In the genomic region with DNA sequence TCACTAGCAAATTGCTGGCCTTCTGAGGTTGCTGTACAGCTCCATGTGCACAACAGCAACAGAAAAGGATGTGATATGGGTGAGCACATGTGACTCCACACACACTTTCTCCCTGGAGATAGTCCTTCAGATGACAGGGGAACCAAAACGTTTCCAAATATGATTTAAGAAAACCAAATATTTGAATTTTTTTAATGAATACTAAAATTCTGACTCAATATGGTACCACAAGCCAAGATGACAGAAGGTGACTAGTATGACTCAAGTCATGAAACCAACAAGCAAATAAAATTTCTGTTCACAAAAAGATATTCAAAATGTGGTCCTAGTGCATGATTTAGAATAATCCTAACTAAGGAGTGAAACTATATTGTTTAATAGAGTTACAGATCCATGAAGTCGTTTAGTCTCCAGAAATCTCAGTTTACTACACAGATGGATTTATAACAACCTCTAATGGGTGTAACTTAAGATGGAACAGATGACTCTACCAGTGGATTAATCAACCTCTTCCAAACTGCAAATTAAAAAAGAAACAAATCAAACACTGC, we compare ENCODE assay signal across 8 cellular contexts.
A peak's percentile ranks its signal among the peaks of the same experiment; 100 is the strongest.
DNase-seq lines count a peak whose midpoint lies in the region; ATAC-seq, FAIRE-seq and TF ChIP-seq lines count a peak whose summit lies in the region.
"Had no signal": no experiment of that assay in that cellular context is flagged by ENCODE, and none has a peak within 500 bp of the region (broad histone marks: within the 10 kb centered on the region; RNA-seq: fewer than 3 reads in every experiment).

No MANE protein-coding gene starts in this region.

- H3K4me1 ChIP-seq in SJCRH30 (no peaks in the 10 kb centered on the region), H9 (ENCODE audit: insufficient read depth, low read length) (no peaks in the 10 kb centered on the region)

- H4K20me1 ChIP-seq in H9 (ENCODE audit: control insufficient read depth, insufficient read depth, insufficient read length): no peaks in the 10 kb centered on the region

- no peak overlapping the region for H3K9ac ChIP-seq in H9 (ENCODE audit: extremely low read depth, insufficient read length, low read length)

- no peak overlapping the region for H2BK20ac ChIP-seq in H9 (ENCODE audit: low read depth, low read length, poor library complexity, severe bottlenecking)

- peak; percentile 50 for DNase-seq in GM18507 (ENCODE audit: extremely low spot score, insufficient read length, low read depth)
- DNase-seq in fibroblast of gingiva (ENCODE audit: low read depth): peak; percentile 32
- no peak for DNase-seq in cerebellar cortex (ENCODE audit: low spot score)
- no peak for DNase-seq in SJCRH30
- DNase-seq in H9: no peak
- DNase-seq: NCI-H510A had no signal

- H3T11ph ChIP-seq in H9 (ENCODE audit: low read length): no peak overlapping the region

- no peaks in the 10 kb centered on the region for H3K27me3 ChIP-seq in SJCRH30
- no peaks in the 10 kb centered on the region for H3K27me3 ChIP-seq in H9 (ENCODE audit: insufficient read depth, low read length)

- no peaks in the 10 kb centered on the region for H3K23me2 ChIP-seq in H9 (ENCODE audit: insufficient read length, low read depth, low read length, poor library complexity, severe bottlenecking)

- no peaks in the 10 kb centered on the region for H3K36me3 ChIP-seq in SJCRH30

- H3K9me3 Mint-ChIP-seq in H9: peaks cover 3 to 5% of the 10 kb centered on the region in 2 experiments; a peak in 3 of 5 replicates

- no peak overlapping the region for H3K27ac ChIP-seq in SJCRH30
- H3K27ac ChIP-seq in H9 (ENCODE audit: insufficient read length, low read depth, low read length): no peak overlapping the region

- no peak overlapping the region for H4K8ac ChIP-seq in H9 (replicated peaks; ENCODE audit: insufficient read length, low read depth, low read length)

- FAIRE-seq in GM18507 (lab: Jason Lieb, UNC): peak; percentile 87

- no peak overlapping the region for H3K18ac ChIP-seq in H9 (ENCODE audit: insufficient read length, low read depth, low read length)

- H2BK12ac ChIP-seq in H9 (ENCODE audit: insufficient read length, low read depth, low read length): no peak overlapping the region

- H3K4me1 Mint-ChIP-seq in H9: no peaks in the 10 kb centered on the region

- no peak overlapping the region for H3K56ac ChIP-seq in H9 (ENCODE audit: insufficient read length, low read depth, low read length)

- no peak overlapping the region for H2AFZ ChIP-seq in H9 (ENCODE audit: low read length)

- no peak overlapping the region for H2BK120ac ChIP-seq in H9 (ENCODE audit: low read depth, low read length, poor library complexity, severe bottlenecking)

- H3K4me3 ChIP-seq in SJCRH30: no peak overlapping the region

- H2AK5ac ChIP-seq in H9 (ENCODE audit: insufficient read length, low read length): no peak overlapping the region

- no CpG with 5 or more reads among the region's 2 CpGs for WGBS in H9 (ENCODE audit: extremely low coverage, insufficient read length, low lambda C conversion rate)

- no peak overlapping the region for H3K27ac Mint-ChIP-seq in H9

- H2BK5ac ChIP-seq in H9 (ENCODE audit: insufficient read length, low read length): no peak overlapping the region

- peaks cover 0 to 4% (median 0%) of the 10 kb centered on the region in 3 experiments; a peak in 1 of 7 replicates for H3K36me3 Mint-ChIP-seq in H9 (ENCODE audit: insufficient read depth in 1 of 3, low read depth in 3 of 3)

- no peak overlapping the region for H4K91ac ChIP-seq in H9 (ENCODE audit: insufficient read length, low read depth, low read length)

- H4K5ac ChIP-seq in H9 (ENCODE audit: insufficient read length, low read depth, low read length): no peak overlapping the region

- H3K14ac ChIP-seq in H9 (ENCODE audit: insufficient read depth, low read length): no peak overlapping the region

- H3K23ac ChIP-seq in H9 (ENCODE audit: insufficient read length, low read depth, low read length): no peak overlapping the region

- H3K4me3 Mint-ChIP-seq in H9: no peak overlapping the region

- H3K9me3 ChIP-seq in SJCRH30 (replicated peaks): no peaks in the 10 kb centered on the region
- no peaks in the 10 kb centered on the region for H3K9me3 ChIP-seq in H9 (ENCODE audit: control insufficient read depth, low read depth, low read length)

- no peak overlapping the region for H3K4me2 ChIP-seq in H9 (ENCODE audit: insufficient read depth, insufficient read length, low read length)

- no peaks in the 10 kb centered on the region for H3K79me1 ChIP-seq in H9 (ENCODE audit: insufficient read depth, low read depth, low read length, poor library complexity, severe bottlenecking)

- no peak overlapping the region for H3K4ac ChIP-seq in H9 (ENCODE audit: low read depth, low read length)

- TF ChIP-seq CTCF in H9 (conservative IDR thresholded peaks at IDR 0.05): no peak

- ATAC-seq in GM19438 (IDR thresholded peaks at IDR 0.05; ENCODE audit: low read depth, unreplicated experiment) (peak; percentile 94), HG03045 (IDR thresholded peaks at IDR 0.05; ENCODE audit: unreplicated experiment) (peak; percentile 83)

- H3K79me2 ChIP-seq in H9 (ENCODE audit: insufficient read depth, low read length): no peaks in the 10 kb centered on the region

- H3K27me3 Mint-ChIP-seq in H9 (ENCODE audit: low read depth): no peaks in the 10 kb centered on the region

- H2BK15ac ChIP-seq in H9 (ENCODE audit: low read depth, low read length): no peak overlapping the region

Comparison
In these comparisons a context has a peak if more than half of its experiments do, and no peak if none do; other contexts are left out.
1. DNase-seq: peak in GM18507 (single experiment) and fibroblast of gingiva (single experiment); none in cerebellar cortex (single experiment), SJCRH30 (0 of 2) and H9 (single experiment).